ENCODE assay signal across 36 cellular contexts in the genomic region with DNA sequence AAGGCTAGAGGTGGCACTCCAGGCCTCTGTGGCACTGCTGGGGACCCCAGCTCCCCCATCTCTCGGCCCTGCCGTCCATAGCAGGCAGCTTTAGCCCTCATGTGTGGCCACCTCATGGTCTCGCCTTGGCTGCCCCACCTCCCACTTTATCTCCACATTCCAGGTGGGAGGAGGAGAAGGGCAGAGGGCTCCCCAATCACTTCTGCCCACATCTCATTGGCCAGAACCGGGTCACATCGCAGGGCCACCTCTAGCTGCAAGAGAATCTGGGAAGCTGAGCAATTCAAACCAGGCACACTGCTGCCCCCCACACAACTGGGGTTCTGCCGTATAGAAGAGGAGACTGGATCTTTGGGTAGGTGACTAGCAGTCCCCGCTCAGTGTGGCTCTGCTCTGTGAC. TPM values are rescaled to one million over a fixed set of nuclear protein-coding genes. Genes with fewer than 3 reads are reported as not detected.
"Had no signal": no experiment of that assay in that cellular context is flagged by ENCODE, and none has a peak within 500 bp of the region (broad histone marks: within the 10 kb centered on the region; RNA-seq: fewer than 3 reads in every experiment).

No MANE protein-coding gene starts in this region.

- H3K4me1 ChIP-seq: esophagus squamous epithelium, gastroesophageal sphincter had no signal

- H3K27ac Mint-ChIP-seq: activated CD4-positive, alpha-beta memory T cell treated with anti-CD3 and anti-CD28 coated beads for 36 hours; activated CD4-positive, alpha-beta T cell treated with anti-CD3 and anti-CD28 coated beads for 36 hours; activated CD4-positive, alpha-beta T cell treated with anti-CD3 and anti-CD28 coated beads, Interleukin-2, amount 10 ng/mL, durations not matched to agents 24 days and 14 days; activated CD8-positive, alpha-beta memory T cell treated with anti-CD3 and anti-CD28 coated beads, Interleukin-2, amount 10 ng/mL, durations not matched to agents 7 days and 5 days; activated CD8-positive, alpha-beta T cell treated with anti-CD3 and anti-CD28 coated beads, Interleukin-2, amount 10 ng/mL, durations not matched to agents 7 days and 5 days; activated naive CD4-positive, alpha-beta T cell treated with anti-CD3 and anti-CD28 coated beads for 36 hours; activated naive CD8-positive, alpha-beta T cell; activated T-helper 1 cell treated with anti-CD3 and anti-CD28 coated beads, Interleukin-12 subunit alpha, Interleukin-12 subunit beta, Interleukin-2, Interleukin-4 antibody, amounts not matched to agents 30 ng/mL and 10 ng/mL and 1 ng/mL, durations not matched to agents 14 hours and 24 hours and 36 hours; activated T-helper 2 cell treated with anti-CD3 and anti-CD28 coated beads, Interferon-gamma antibody, Interleukin-2, Interleukin-4, amounts not matched to agents 10 μg/mL and 5 μg/mL and 100 μg/mL, durations not matched to agents 14 hours and 24 hours and 36 hours; effector memory CD8-positive, alpha-beta T cell had no signal

- H3K36me3 ChIP-seq: brain microvascular endothelial cell, esophagus squamous epithelium, gastroesophageal sphincter had no signal

- H3K36me3 Mint-ChIP-seq: activated CD4-positive, alpha-beta memory T cell treated with anti-CD3 and anti-CD28 coated beads for 36 hours; activated CD8-positive, alpha-beta memory T cell treated with anti-CD3 and anti-CD28 coated beads, Interleukin-2, amount 10 ng/mL, durations not matched to agents 7 days and 5 days; activated naive CD8-positive, alpha-beta T cell had no signal

- H3K9me3 ChIP-seq: esophagus squamous epithelium, gastroesophageal sphincter had no signal

- H3K4me3 ChIP-seq: esophagus squamous epithelium, gastroesophageal sphincter had no signal

- H3K27ac ChIP-seq: brain microvascular endothelial cell, esophagus squamous epithelium, gastroesophageal sphincter had no signal

- ATAC-seq: activated CD4-positive, alpha-beta T cell treated with anti-CD3 and anti-CD28 coated beads for 36 hours; activated CD8-positive, alpha-beta memory T cell treated with anti-CD3 and anti-CD28 coated beads, Interleukin-2, amount 10 ng/mL, durations not matched to agents 7 days and 5 days; activated CD8-positive, alpha-beta T cell treated with anti-CD3 and anti-CD28 coated beads, Interleukin-2, amount 10 ng/mL, durations not matched to agents 7 days and 5 days; effector memory CD8-positive, alpha-beta T cell; gastroesophageal sphincter had no signal

- H3K27me3 Mint-ChIP-seq: activated CD4-positive, alpha-beta memory T cell treated with anti-CD3 and anti-CD28 coated beads for 36 hours; activated CD4-positive, alpha-beta T cell treated with anti-CD3 and anti-CD28 coated beads for 36 hours; activated naive CD8-positive, alpha-beta T cell had no signal

- H3K4me3 Mint-ChIP-seq: activated CD4-positive, alpha-beta memory T cell treated with anti-CD3 and anti-CD28 coated beads for 36 hours; activated CD4-positive, alpha-beta T cell treated with anti-CD3 and anti-CD28 coated beads for 36 hours; activated CD4-positive, alpha-beta T cell treated with anti-CD3 and anti-CD28 coated beads, Interleukin-2, amount 10 ng/mL, durations not matched to agents 24 days and 14 days; activated CD8-positive, alpha-beta memory T cell treated with anti-CD3 and anti-CD28 coated beads, Interleukin-2, amount 10 ng/mL, durations not matched to agents 7 days and 5 days; activated CD8-positive, alpha-beta T cell treated with anti-CD3 and anti-CD28 coated beads, Interleukin-2, amount 10 ng/mL, durations not matched to agents 7 days and 5 days; activated naive CD4-positive, alpha-beta T cell treated with anti-CD3 and anti-CD28 coated beads for 36 hours; activated naive CD8-positive, alpha-beta T cell; activated T-helper 1 cell treated with anti-CD3 and anti-CD28 coated beads, Interleukin-12 subunit alpha, Interleukin-12 subunit beta, Interleukin-2, Interleukin-4 antibody, amounts not matched to agents 30 ng/mL and 10 ng/mL and 1 ng/mL, durations not matched to agents 14 hours and 24 hours and 36 hours; central memory CD8-positive, alpha-beta T cell; effector memory CD8-positive, alpha-beta T cell had no signal

- H3K9me3 Mint-ChIP-seq: activated CD4-positive, alpha-beta memory T cell treated with anti-CD3 and anti-CD28 coated beads for 36 hours; activated CD4-positive, alpha-beta T cell treated with anti-CD3 and anti-CD28 coated beads, Interleukin-2, amount 10 ng/mL, durations not matched to agents 24 days and 14 days; activated naive CD4-positive, alpha-beta T cell treated with anti-CD3 and anti-CD28 coated beads for 36 hours; activated T-helper 1 cell treated with anti-CD3 and anti-CD28 coated beads, Interleukin-12 subunit alpha, Interleukin-12 subunit beta, Interleukin-2, Interleukin-4 antibody, amounts not matched to agents 30 ng/mL and 10 ng/mL and 1 ng/mL, durations not matched to agents 14 hours and 24 hours and 36 hours; activated T-helper 2 cell treated with anti-CD3 and anti-CD28 coated beads, Interferon-gamma antibody, Interleukin-2, Interleukin-4, amounts not matched to agents 10 μg/mL and 5 μg/mL and 100 μg/mL, durations not matched to agents 14 hours and 24 hours and 36 hours; central memory CD8-positive, alpha-beta T cell; effector memory CD8-positive, alpha-beta T cell had no signal

- DNase-seq: activated CD4-positive, alpha-beta memory T cell treated with anti-CD3 and anti-CD28 coated beads for 36 hours; activated CD4-positive, alpha-beta T cell treated with anti-CD3 and anti-CD28 coated beads for 36 hours; activated CD4-positive, alpha-beta T cell treated with anti-CD3 and anti-CD28 coated beads, Interleukin-2, amount 10 ng/mL, durations not matched to agents 24 days and 14 days; activated CD4-positive, CD25-positive, alpha-beta regulatory T cell; activated CD4-positive, CD25-positive, alpha-beta regulatory T cell treated with anti-CD3 and anti-CD28 coated beads, Interleukin-2, amount 50 U/mL, for 72 hours; activated CD8-positive, alpha-beta memory T cell treated with anti-CD3 and anti-CD28 coated beads, Interleukin-2, amount 10 ng/mL, durations not matched to agents 7 days and 5 days; activated CD8-positive, alpha-beta memory T cell treated with anti-CD3 and anti-CD28 coated beads, Interleukin-2, amount 50 U/mL, for 4 hours; activated CD8-positive, alpha-beta T cell treated with anti-CD3 and anti-CD28 coated beads, Interleukin-2, amount 10 ng/mL, durations not matched to agents 7 days and 5 days; activated effector memory CD4-positive, alpha-beta T cell treated with anti-CD3 and anti-CD28 coated beads, Interleukin-2, amount 50 U/mL, for 16 hours; activated naive CD4-positive, alpha-beta T cell treated with anti-CD3 and anti-CD28 coated beads for 36 hours; activated T-cell treated with anti-CD3 and anti-CD28 coated beads, Interleukin-2, amount 50 U/mL, for 1 hour; activated T-cell treated with anti-CD3 and anti-CD28 coated beads, Interleukin-2, amount 50 U/mL, for 48 hours; amniotic stem cell; anterior cingulate cortex; brain microvascular endothelial cell; cortex of kidney; dermis blood vessel endothelial cell; effector CD4-positive, alpha-beta T cell; effector memory CD8-positive, alpha-beta T cell; esophagus squamous epithelium; foreskin melanocyte; T-helper 2 cell had no signal

- H3K27me3 ChIP-seq: brain microvascular endothelial cell, esophagus squamous epithelium had no signal

- FAIRE-seq: astrocyte, bronchial epithelial cell had no signal

RNA-seq across cellular contexts. Expression of a gene that starts 1.6 kb away (rescaled TPM):
- total RNA-seq: activated CD4-positive, alpha-beta memory T cell treated with anti-CD3 and anti-CD28 coated beads for 36 hours; activated CD4-positive, alpha-beta T cell treated with anti-CD3 and anti-CD28 coated beads, Interleukin-2, amount 10 ng/mL, durations not matched to agents 24 days and 14 days; activated CD8-positive, alpha-beta memory T cell treated with anti-CD3 and anti-CD28 coated beads for 36 hours; activated CD8-positive, alpha-beta memory T cell treated with anti-CD3 and anti-CD28 coated beads, Interleukin-2, amount 10 ng/mL, durations not matched to agents 7 days and 5 days; activated T-helper 1 cell treated with anti-CD3 and anti-CD28 coated beads, Interleukin-12 subunit alpha, Interleukin-12 subunit beta, Interleukin-2, Interleukin-4 antibody, amounts not matched to agents 30 ng/mL and 10 ng/mL and 1 ng/mL, durations not matched to agents 14 hours and 24 hours and 36 hours; activated T-helper 2 cell treated with anti-CD3 and anti-CD28 coated beads, Interferon-gamma antibody, Interleukin-2, Interleukin-4, amounts not matched to agents 10 μg/mL and 5 μg/mL and 100 μg/mL, durations not matched to agents 14 hours and 24 hours and 36 hours; astrocyte; bronchial epithelial cell; cardiac septum; dermis blood vessel endothelial cell; fibroblast of lung; fibroblast of villous mesenchyme; glomerular endothelial cell; T-helper 1 cell treated with Interleukin-12 subunit alpha and Interleukin-12 subunit beta and Interleukin-4 antibody, amounts not matched to agents 30 ng/mL and 1 ng/mL, for 36 hours had no signal
- polyA plus RNA-seq: esophagus, fibroblast of lung had no signal

RNA-seq across cellular contexts. Expression of a gene that starts 28.1 kb away (rescaled TPM):
- total RNA-seq: activated CD4-positive, alpha-beta memory T cell treated with anti-CD3 and anti-CD28 coated beads for 36 hours; activated CD4-positive, alpha-beta T cell treated with anti-CD3 and anti-CD28 coated beads for 36 hours; activated CD4-positive, alpha-beta T cell treated with anti-CD3 and anti-CD28 coated beads, Interleukin-2, amount 10 ng/mL, durations not matched to agents 24 days and 14 days; activated CD8-positive, alpha-beta memory T cell treated with anti-CD3 and anti-CD28 coated beads for 36 hours; activated CD8-positive, alpha-beta memory T cell treated with anti-CD3 and anti-CD28 coated beads, Interleukin-2, amount 10 ng/mL, durations not matched to agents 7 days and 5 days; activated T-helper 1 cell treated with anti-CD3 and anti-CD28 coated beads, Interleukin-12 subunit alpha, Interleukin-12 subunit beta, Interleukin-2, Interleukin-4 antibody, amounts not matched to agents 30 ng/mL and 10 ng/mL and 1 ng/mL, durations not matched to agents 14 hours and 24 hours and 36 hours; activated T-helper 2 cell treated with anti-CD3 and anti-CD28 coated beads, Interferon-gamma antibody, Interleukin-2, Interleukin-4, amounts not matched to agents 10 μg/mL and 5 μg/mL and 100 μg/mL, durations not matched to agents 14 hours and 24 hours and 36 hours; astrocyte; bronchial epithelial cell; fibroblast of lung; fibroblast of villous mesenchyme; T-helper 1 cell treated with Interleukin-12 subunit alpha and Interleukin-12 subunit beta and Interleukin-4 antibody, amounts not matched to agents 30 ng/mL and 1 ng/mL, for 36 hours had no signal
- polyA plus RNA-seq: fibroblast of lung had no signal
